In genomic region chrX:154396358-154396757, GRCh38 we compare ENCODE assay signal across 8 cellular contexts. TPM values are rescaled to one million over a fixed set of nuclear protein-coding genes. Genes with fewer than 3 reads are reported as not detected.
A peak's percentile ranks its signal among the peaks of the same experiment; 100 is the strongest.
DNase-seq lines count a peak whose midpoint lies in the region; ATAC-seq and TF ChIP-seq lines count a peak whose summit lies in the region.
"Not testable (repeated sequence)": the region's sequence is repeated elsewhere in the genome, so short reads cannot be mapped to it uniquely, and the experiment has no call there.

No MANE protein-coding gene starts in this region.

- H3K27ac Mint-ChIP-seq in CD4-positive, alpha-beta T cell: peak overlapping the region; percentile 99
- H3K27ac Mint-ChIP-seq in activated CD4-positive, alpha-beta T cell treated with anti-CD3 and anti-CD28 coated beads, Interleukin-2, amount 10 ng/mL, durations not matched to agents 24 days and 14 days: not testable (repeated sequence)
- H3K27ac Mint-ChIP-seq in activated naive CD4-positive, alpha-beta T cell treated with anti-CD3 and anti-CD28 coated beads, Interleukin-2, amount 10 ng/mL, durations not matched to agents 7 days and 5 days: peak overlapping the region; percentile 67
- peak overlapping the region; percentile 99 for H3K27ac Mint-ChIP-seq in dendritic cell treated with granulocyte-macrophage colony-stimulating factor and Interleukin-4, amounts not matched to agents 40 ng/mL and 50 ng/mL, for 4 days
- H3K27ac Mint-ChIP-seq in naive thymus-derived CD8-positive, alpha-beta T cell: peak overlapping the region in 1 of 10 donors; percentile 100

- not testable (repeated sequence) for ATAC-seq in CD4-positive, alpha-beta T cell (ENCODE audit: poor library complexity); naive thymus-derived CD8-positive, alpha-beta T cell

- not testable (repeated sequence) for H3K27me3 Mint-ChIP-seq in CD4-positive, alpha-beta T cell; activated CD4-positive, alpha-beta T cell treated with anti-CD3 and anti-CD28 coated beads, Interleukin-2, amount 10 ng/mL, durations not matched to agents 24 days and 14 days; activated naive CD4-positive, alpha-beta T cell treated with anti-CD3 and anti-CD28 coated beads, Interleukin-2, amount 10 ng/mL, durations not matched to agents 7 days and 5 days; dendritic cell treated with granulocyte-macrophage colony-stimulating factor and Interleukin-4, amounts not matched to agents 40 ng/mL and 50 ng/mL, for 4 days; naive thymus-derived CD8-positive, alpha-beta T cell

- not testable (repeated sequence) for H3K9me3 Mint-ChIP-seq in CD4-positive, alpha-beta T cell; activated CD4-positive, alpha-beta T cell treated with anti-CD3 and anti-CD28 coated beads, Interleukin-2, amount 10 ng/mL, durations not matched to agents 24 days and 14 days; activated naive CD4-positive, alpha-beta T cell treated with anti-CD3 and anti-CD28 coated beads, Interleukin-2, amount 10 ng/mL, durations not matched to agents 7 days and 5 days; dendritic cell treated with granulocyte-macrophage colony-stimulating factor and Interleukin-4, amounts not matched to agents 40 ng/mL and 50 ng/mL, for 4 days; naive thymus-derived CD8-positive, alpha-beta T cell

- peak overlapping the region; percentile 93; the same call in 1 of the 2 replicates for H3K4me3 ChIP-seq in PC-9
- H3K4me3 ChIP-seq in hepatocyte; thyroid gland (replicated peaks in 1 of 3): not testable (repeated sequence)

- 94% methylated on average over 17 of the region's 17 CpGs for WGBS in hepatocyte (ENCODE audit: low lambda C conversion rate, missing lambda C conversion rate)
- WGBS in thyroid gland, 2 donors: 70 to 84% methylated on average over 14 to 15 of the region's 17 CpGs

- not testable (repeated sequence) for BruUV-seq in PC-9 (replicated peaks; lab: Mats Ljungman, UMichigan)

- H3K4me1 ChIP-seq in PC-9 (replicated peaks; ENCODE audit: insufficient read depth): peaks cover 12% of the 10 kb centered on the region
- H3K4me1 ChIP-seq in hepatocyte (ENCODE audit: insufficient read depth); thyroid gland: not testable (repeated sequence)

- peaks cover 20% of the 10 kb centered on the region for H3K36me3 ChIP-seq in PC-9 (ENCODE audit: low read depth)
- not testable (repeated sequence) for H3K36me3 ChIP-seq in hepatocyte (replicated peaks; ENCODE audit: insufficient read depth, low read depth)
- H3K36me3 ChIP-seq in thyroid gland: peaks cover 19 to 24% of the 10 kb centered on the region in 2 donors

- H3K4me1 Mint-ChIP-seq in CD4-positive, alpha-beta T cell (ENCODE audit: low read depth): peaks cover 22% of the 10 kb centered on the region
- peaks cover 11% of the 10 kb centered on the region for H3K4me1 Mint-ChIP-seq in activated CD4-positive, alpha-beta T cell treated with anti-CD3 and anti-CD28 coated beads, Interleukin-2, amount 10 ng/mL, durations not matched to agents 24 days and 14 days
- H3K4me1 Mint-ChIP-seq in activated naive CD4-positive, alpha-beta T cell treated with anti-CD3 and anti-CD28 coated beads, Interleukin-2, amount 10 ng/mL, durations not matched to agents 7 days and 5 days: peaks cover 24% of the 10 kb centered on the region
- H3K4me1 Mint-ChIP-seq in dendritic cell treated with granulocyte-macrophage colony-stimulating factor and Interleukin-4, amounts not matched to agents 40 ng/mL and 50 ng/mL, for 4 days (ENCODE audit: low read depth): not testable (repeated sequence)
- peaks cover 10 to 28% (median 21%) of the 10 kb centered on the region in 4 donors for H3K4me1 Mint-ChIP-seq in naive thymus-derived CD8-positive, alpha-beta T cell

- H3K4me3 Mint-ChIP-seq in CD4-positive, alpha-beta T cell: peak overlapping the region; percentile 98
- H3K4me3 Mint-ChIP-seq in activated CD4-positive, alpha-beta T cell treated with anti-CD3 and anti-CD28 coated beads, Interleukin-2, amount 10 ng/mL, durations not matched to agents 24 days and 14 days: peak overlapping the region; percentile 92
- H3K4me3 Mint-ChIP-seq in activated naive CD4-positive, alpha-beta T cell treated with anti-CD3 and anti-CD28 coated beads, Interleukin-2, amount 10 ng/mL, durations not matched to agents 7 days and 5 days: not testable (repeated sequence)
- peak overlapping the region; percentile 91 for H3K4me3 Mint-ChIP-seq in dendritic cell treated with granulocyte-macrophage colony-stimulating factor and Interleukin-4, amounts not matched to agents 40 ng/mL and 50 ng/mL, for 4 days
- peak overlapping the region in 7 of 10 donors; percentile 14 to 99 (median 94) for H3K4me3 Mint-ChIP-seq in naive thymus-derived CD8-positive, alpha-beta T cell

- not testable (repeated sequence) for H3K9me2 ChIP-seq in PC-9 (ENCODE audit: insufficient read depth); hepatocyte (replicated peaks; ENCODE audit: insufficient read depth)

- TF ChIP-seq POLR2A in thyroid gland (IDR thresholded peaks at IDR 0.05): not testable (repeated sequence)

- POLR2A ChIA-PET in CD4-positive, alpha-beta T cell (lab: Charles Lee): interaction anchor here (1.8 kb wide), 1 partner anchor 32 kb away, joined by 8 read pairs; the partner anchor contains the start of gene ATP6AP1
- POLR2A ChIA-PET in PC-9 (lab: Charles Lee; ENCODE audit: unreplicated experiment): interaction anchor here (0.6 to 1.0 kb wide), 6 partner anchors 22 to 378 kb away, joined by 3 to 10 read pairs (median 4); no protein-coding TSS in a partner anchor
- POLR2A ChIA-PET in naive thymus-derived CD8-positive, alpha-beta T cell (lab: Charles Lee): interaction anchor here (0.6 to 1.1 kb wide), 5 partner anchors 23 to 152 kb away, joined by 3 to 4 read pairs (median 3); no protein-coding TSS in a partner anchor

- intact Hi-C loops in CD4-positive, alpha-beta T cell (cut with DNase I, micrococcal nuclease): loop anchor here in 1 of 2 experiments (5.0 kb wide), 1 partner anchor 136 kb away; no protein-coding TSS in a partner anchor
- intact Hi-C loops in PC-9 (cut with micrococcal nuclease; ENCODE audit: unreplicated experiment): loop anchor here (5.0 kb wide), 4 partner anchors 46 to 136 kb away; partner anchors contain the start of genes FAM50A, PLXNA3 and UBL4A
- intact Hi-C loops in activated CD4-positive, alpha-beta T cell treated with anti-CD3 and anti-CD28 coated beads, Interleukin-2, amount 10 ng/mL, durations not matched to agents 24 days and 14 days (cut with micrococcal nuclease): loop anchor here (5.0 kb wide), 2 partner anchors 41 to 81 kb away; partner anchors contain the start of genes GDI1 and LAGE3
- intact Hi-C loops in dendritic cell treated with granulocyte-macrophage colony-stimulating factor and Interleukin-4, amounts not matched to agents 40 ng/mL and 50 ng/mL, for 4 days (cut with micrococcal nuclease); thyroid gland (cut with DNase I): not testable (repeated sequence)

- H3K27me3 ChIP-seq in CD4-positive, alpha-beta T cell (ENCODE audit: control insufficient read depth, insufficient read depth, low read length); PC-9 (ENCODE audit: insufficient read depth, low read depth); hepatocyte; thyroid gland: not testable (repeated sequence)

- peaks cover 20% of the 10 kb centered on the region for H4K20me1 ChIP-seq in PC-9 (ENCODE audit: insufficient read depth)
- peaks cover 22% of the 10 kb centered on the region for H4K20me1 ChIP-seq in hepatocyte (ENCODE audit: insufficient read depth, poor library complexity, severe bottlenecking)

- not testable (repeated sequence) for H3K27ac ChIP-seq in CD4-positive, alpha-beta T cell (ENCODE audit: low read depth, low read length)
- H3K27ac ChIP-seq in PC-9: peak overlapping the region; percentile 97
- H3K27ac ChIP-seq in hepatocyte: peak overlapping the region; percentile 99
- peak overlapping the region in 2 of 3 donors; percentile 94 to 97 for H3K27ac ChIP-seq in thyroid gland

- H3K9me3 ChIP-seq in CD4-positive, alpha-beta T cell (ENCODE audit: control insufficient read depth, low read length); PC-9 (ENCODE audit: insufficient read depth, low read depth); hepatocyte (ENCODE audit: low read depth); thyroid gland: not testable (repeated sequence)

- peaks cover 34% of the 10 kb centered on the region for H3K36me3 Mint-ChIP-seq in CD4-positive, alpha-beta T cell (ENCODE audit: low read depth)
- peaks cover 33% of the 10 kb centered on the region for H3K36me3 Mint-ChIP-seq in activated CD4-positive, alpha-beta T cell treated with anti-CD3 and anti-CD28 coated beads, Interleukin-2, amount 10 ng/mL, durations not matched to agents 24 days and 14 days (ENCODE audit: low read depth)
- peaks cover 29% of the 10 kb centered on the region for H3K36me3 Mint-ChIP-seq in activated naive CD4-positive, alpha-beta T cell treated with anti-CD3 and anti-CD28 coated beads, Interleukin-2, amount 10 ng/mL, durations not matched to agents 7 days and 5 days
- peaks cover 36% of the 10 kb centered on the region for H3K36me3 Mint-ChIP-seq in dendritic cell treated with granulocyte-macrophage colony-stimulating factor and Interleukin-4, amounts not matched to agents 40 ng/mL and 50 ng/mL, for 4 days (ENCODE audit: low read depth)
- H3K36me3 Mint-ChIP-seq in naive thymus-derived CD8-positive, alpha-beta T cell: peaks cover 13 to 25% (median 16%) of the 10 kb centered on the region in 3 donors

- not testable (repeated sequence) for DNase-seq in CD4-positive, alpha-beta T cell; activated CD4-positive, alpha-beta T cell treated with anti-CD3 and anti-CD28 coated beads, Interleukin-2, amount 10 ng/mL, durations not matched to agents 24 days and 14 days; activated naive CD4-positive, alpha-beta T cell treated with anti-CD3 and anti-CD28 coated beads, Interleukin-2, amount 10 ng/mL, durations not matched to agents 7 days and 5 days; hepatocyte (ENCODE audit: low spot score); naive thymus-derived CD8-positive, alpha-beta T cell
- DNase-seq in PC-9 (peak in 1 of 2 experiments; percentile 57), thyroid gland (peak; percentile 27 to 36)

- H3K4me2 ChIP-seq in PC-9: peak overlapping the region; percentile 66
- H3K4me2 ChIP-seq in hepatocyte: peak overlapping the region; percentile 76

- not testable (repeated sequence) for TF ChIP-seq CTCF in CD4-positive, alpha-beta T cell (IDR thresholded peaks at IDR 0.05); PC-9 (conservative IDR thresholded peaks at IDR 0.05); hepatocyte (IDR thresholded peaks at IDR 0.05; ENCODE audit: poor library complexity); thyroid gland (IDR thresholded peaks at IDR 0.05)

- H3K79me2 ChIP-seq in PC-9 (ENCODE audit: low read depth): peaks cover 29% of the 10 kb centered on the region
- peaks cover 16% of the 10 kb centered on the region for H3K79me2 ChIP-seq in hepatocyte

- peaks cover 41% of the 10 kb centered on the region for H3F3A ChIP-seq in PC-9 (ENCODE audit: insufficient read depth, low read depth)

- H2AFZ ChIP-seq in PC-9, hepatocyte: not testable (repeated sequence)

- CTCF ChIA-PET in CD4-positive, alpha-beta T cell (lab: Charles Lee): interaction anchor here (1.6 kb wide), 1 partner anchor 94 kb away, joined by 3 read pairs; the partner anchor contains the start of gene SLC10A3
- CTCF ChIA-PET in PC-9 (lab: Charles Lee): interaction anchor here (4.4 kb wide), 1 partner anchor 22 kb away, joined by 14 read pairs; the partner anchor contains the start of gene FLNA
- CTCF ChIA-PET in activated naive CD4-positive, alpha-beta T cell treated with anti-CD3 and anti-CD28 coated beads, Interleukin-2, amount 10 ng/mL, durations not matched to agents 7 days and 5 days (lab: Charles Lee): not testable (repeated sequence)

RNA-seq across cellular contexts. Expression of gene RPL10, which starts 1.8 kb away (rescaled TPM):
- total RNA-seq in CD4-positive, alpha-beta T cell: 1,000 to 10,000 TPM; 5,036 to 5,204 TPM
- 3,447 and 3,685 TPM in 2 replicates for total RNA-seq in PC-9 (2021)
- 2,338 and 2,364 TPM in 2 replicates for total RNA-seq in activated CD4-positive, alpha-beta T cell treated with anti-CD3 and anti-CD28 coated beads, Interleukin-2, amount 10 ng/mL, durations not matched to agents 24 days and 14 days
- 4,114 and 4,460 TPM in 2 replicates for total RNA-seq in hepatocyte
- 1,206 and 1,210 TPM in 2 replicates for polyA plus RNA-seq in hepatocyte
- total RNA-seq in naive thymus-derived CD8-positive, alpha-beta T cell: 1,000 to 10,000 TPM; 4,733 to 4,862 TPM
- 1,000 to 10,000 TPM; 5,585 to 7,081 (median 6,663) TPM for polyA plus RNA-seq in naive thymus-derived CD8-positive, alpha-beta T cell
- total RNA-seq in thyroid gland: 1,000 to 10,000 TPM; 1,199 to 6,548 (median 3,258) TPM

RNA-seq across cellular contexts. Expression of gene DNASE1L1, which starts 12.7 kb away (rescaled TPM):
- 10 to 100 TPM; 16.0 to 18.4 TPM for total RNA-seq in CD4-positive, alpha-beta T cell
- total RNA-seq in PC-9 (2021) (25.9 and 28.3 TPM in 2 replicates), hepatocyte (36.1 and 39.7 TPM in 2 replicates), thyroid gland (10 to 100 TPM; 40.7 to 92.9 (median 61.6) TPM)
- 13.5 and 13.8 TPM in 2 replicates for total RNA-seq in activated CD4-positive, alpha-beta T cell treated with anti-CD3 and anti-CD28 coated beads, Interleukin-2, amount 10 ng/mL, durations not matched to agents 24 days and 14 days
- polyA plus RNA-seq in hepatocyte: 22.3 and 22.6 TPM in 2 replicates
- total RNA-seq in naive thymus-derived CD8-positive, alpha-beta T cell: 10 to 100 TPM; 16.6 to 19.9 TPM
- 10 to 100 TPM; 12.7 to 15.3 (median 12.8) TPM for polyA plus RNA-seq in naive thymus-derived CD8-positive, alpha-beta T cell

RNA-seq across cellular contexts. Expression of gene TAFAZZIN, which starts 15.0 kb away (rescaled TPM):
- 10 to 100 TPM; 72.8 to 78.5 TPM for total RNA-seq in CD4-positive, alpha-beta T cell
- 95.8 and 134 TPM in 2 replicates for total RNA-seq in PC-9 (2021)
- total RNA-seq in activated CD4-positive, alpha-beta T cell treated with anti-CD3 and anti-CD28 coated beads, Interleukin-2, amount 10 ng/mL, durations not matched to agents 24 days and 14 days: 65.5 and 66.0 TPM in 2 replicates
- total RNA-seq in hepatocyte: 25.0 and 26.7 TPM in 2 replicates
- polyA plus RNA-seq in hepatocyte: 41.3 and 69.6 TPM in 2 replicates
- total RNA-seq in naive thymus-derived CD8-positive, alpha-beta T cell: 100 to 1,000 TPM; 111 to 112 TPM
- polyA plus RNA-seq in naive thymus-derived CD8-positive, alpha-beta T cell: 10 to 100 TPM; 29.3 to 39.8 (median 37.8) TPM
- 10 to 100 TPM; 41.1 to 75.9 (median 59.0) TPM for total RNA-seq in thyroid gland

RNA-seq across cellular contexts. Expression of gene EMD, which starts 17.3 kb away (rescaled TPM):
- 100 to 1,000 TPM; 164 to 178 TPM for total RNA-seq in CD4-positive, alpha-beta T cell
- total RNA-seq in PC-9 (2021) (132 and 164 TPM in 2 replicates), hepatocyte (34.2 and 39.4 TPM in 2 replicates), thyroid gland (10 to 100 TPM; 36.5 to 71.6 (median 57.2) TPM)
- 91.7 and 92.8 TPM in 2 replicates for total RNA-seq in activated CD4-positive, alpha-beta T cell treated with anti-CD3 and anti-CD28 coated beads, Interleukin-2, amount 10 ng/mL, durations not matched to agents 24 days and 14 days
- 61.0 and 65.7 TPM in 2 replicates for polyA plus RNA-seq in hepatocyte
- 10 to 100 TPM; 90.4 to 95.4 TPM for total RNA-seq in naive thymus-derived CD8-positive, alpha-beta T cell
- 10 to 100 TPM; 35.5 to 37.1 (median 35.7) TPM for polyA plus RNA-seq in naive thymus-derived CD8-positive, alpha-beta T cell

RNA-seq across cellular contexts. Expression of gene FLNA, which starts 21.9 kb away (rescaled TPM):
- 1,000 to 10,000 TPM; 1,012 to 1,022 TPM for total RNA-seq in CD4-positive, alpha-beta T cell
- 1,841 and 2,308 TPM in 2 replicates for total RNA-seq in PC-9 (2021)
- total RNA-seq in activated CD4-positive, alpha-beta T cell treated with anti-CD3 and anti-CD28 coated beads, Interleukin-2, amount 10 ng/mL, durations not matched to agents 24 days and 14 days: 824 and 840 TPM in 2 replicates
- total RNA-seq in hepatocyte: 220 and 396 TPM in 2 replicates
- 468 and 471 TPM in 2 replicates for polyA plus RNA-seq in hepatocyte
- total RNA-seq in naive thymus-derived CD8-positive, alpha-beta T cell: 100 to 1,000 TPM; 613 to 633 TPM
- 100 to 1,000 TPM; 156 to 341 (median 169) TPM for polyA plus RNA-seq in naive thymus-derived CD8-positive, alpha-beta T cell
- total RNA-seq in thyroid gland: 100 to 1,000 TPM; 143 to 553 (median 291) TPM
